Comparison of ENCODE assay signal across 8 cellular contexts in the genomic region with DNA sequence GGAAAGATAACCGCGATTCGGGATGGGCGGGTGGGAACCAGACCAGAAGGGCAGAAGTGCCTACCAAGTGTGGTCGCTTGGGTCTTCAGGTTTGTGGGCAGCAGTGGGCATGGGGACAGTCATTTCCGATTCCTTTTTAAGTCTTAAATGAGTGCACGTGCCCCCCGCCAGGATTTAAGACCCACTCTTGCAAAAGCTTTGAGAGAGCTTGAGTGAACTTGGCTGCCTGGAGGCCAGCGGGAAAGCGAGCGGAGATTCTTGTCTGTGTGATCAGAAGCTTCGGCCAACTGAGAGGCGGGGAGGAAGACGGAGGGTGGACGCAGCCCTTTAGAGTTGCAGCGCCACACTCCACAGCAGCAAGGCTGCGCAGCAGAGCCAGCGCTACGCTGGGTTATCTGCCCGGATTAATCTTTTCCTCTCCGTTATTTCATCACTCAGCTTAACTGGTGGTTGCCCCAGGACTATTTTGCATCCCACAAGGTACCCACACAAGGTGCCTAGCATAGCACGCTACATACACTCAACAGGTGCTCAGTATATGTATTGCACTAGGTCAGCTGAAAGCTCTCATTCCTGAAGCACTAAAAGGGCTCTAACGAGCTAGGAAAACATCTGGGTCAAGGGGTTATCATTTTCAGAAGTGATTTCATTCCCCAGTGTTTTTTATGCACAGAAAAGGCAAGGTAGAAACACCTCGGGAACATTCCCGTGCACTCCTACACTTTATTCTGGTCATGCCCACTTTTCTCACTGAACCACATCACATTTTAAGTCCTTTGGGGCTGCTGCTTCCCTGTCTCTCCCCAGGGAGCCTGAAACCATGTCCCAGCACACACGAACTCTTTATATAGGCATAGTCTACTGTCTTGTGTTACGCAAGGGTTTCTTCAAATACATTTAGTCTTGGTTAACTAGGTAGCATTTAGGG. TPM values are rescaled to one million over a fixed set of nuclear protein-coding genes. Genes with fewer than 3 reads are reported as not detected.
DNase-seq lines count a peak whose midpoint lies in the region; ATAC-seq, FAIRE-seq and TF ChIP-seq lines count a peak whose summit lies in the region.

No MANE protein-coding gene starts in this region.

- H3K36me3 ChIP-seq in heart left ventricle (no peaks in the 10 kb centered on the region), pancreas (no peaks in the 10 kb centered on the region)

- TF ChIP-seq CTCF in heart left ventricle (IDR thresholded peaks at IDR 0.05): peak in 2 of 12 donors; percentile 15 to 28
- no peak for TF ChIP-seq CTCF in pancreas (IDR thresholded peaks at IDR 0.05)

- peaks cover 0 to 31% (median 15%) of the 10 kb centered on the region in 12 donors for H3K4me1 ChIP-seq in heart left ventricle
- peaks cover 11 to 20% (median 14%) of the 10 kb centered on the region in 3 donors for H3K4me1 ChIP-seq in pancreas

- ATAC-seq in GM18870 (IDR thresholded peaks at IDR 0.05; ENCODE audit: unreplicated experiment): peak; percentile 34
- ATAC-seq in heart left ventricle: peak; percentile 60 to 76 (median 73)
- peak in 3 of 4 donors; percentile 63 to 73 (median 71) for ATAC-seq in pancreas
- ATAC-seq in HG03039 (IDR thresholded peaks at IDR 0.05; ENCODE audit: unreplicated experiment): no peak

- H3K4me3 ChIP-seq in heart left ventricle (peak overlapping the region; percentile 32 to 71 (median 62)), pancreas (peak overlapping the region in 2 of 4 donors; percentile 45 to 64)

- peak; percentile 54 for DNase-seq in AG08396 (ENCODE audit: low spot score)
- peak; percentile 46 for DNase-seq in NCI-H2227 (lab: John Stamatoyannopoulos, UW; ENCODE audit: unreplicated experiment)
- DNase-seq in activated effector memory CD4-positive, alpha-beta T cell treated with anti-CD3 and anti-CD28 coated beads, Interleukin-2, amount 50 U/mL, for 16 hours: peak; percentile 75
- DNase-seq in heart left ventricle: peak; percentile 41 to 72 (median 55)
- DNase-seq in pancreas: peak in 5 of 6 donors; percentile 7 to 62 (median 25)
- DNase-seq in RPMI8226: no peak

- H3K9me3 ChIP-seq in heart left ventricle (no peaks in the 10 kb centered on the region), pancreas (no peaks in the 10 kb centered on the region)

- intact Hi-C loops in heart left ventricle (cut with DNase I): loop anchor here in 2 of 10 donors (5.0 kb wide), 1 partner anchor 34 kb away; no protein-coding TSS in a partner anchor
- intact Hi-C loops in pancreas (cut with DNase I): no loop called here

- H3K27me3 ChIP-seq in heart left ventricle (peaks cover 0 to 22% (median 3%) of the 10 kb centered on the region in 9 donors), pancreas (peaks cover 0 to 16% (median 0%) of the 10 kb centered on the region in 4 donors)

- no peak for FAIRE-seq in pancreas (lab: Jason Lieb, UNC)

- 7 to 10% (median 9%) methylated on average over 23 to 27 of the region's 27 CpGs for WGBS in heart left ventricle, 4 donors
- 7% methylated on average over 27 of the region's 27 CpGs for WGBS in pancreas, 2 donors

- no peak for TF ChIP-seq POLR2A in heart left ventricle (IDR thresholded peaks at IDR 0.05)

- H3K27ac ChIP-seq in heart left ventricle (peak overlapping the region in 10 of 12 donors; percentile 54 to 81 (median 71)), pancreas (no peak overlapping the region)

RNA-seq across cellular contexts. Expression of gene BATF3, which starts 1.5 kb away (rescaled TPM):
- total RNA-seq in heart left ventricle (1 to 10 TPM in 4 of 9 donors, under 1 TPM in 4, not detected in 1; 0.50 to 8.9 (median 1.2) TPM), pancreas (1 to 10 TPM in 1 of 6 donors, under 1 TPM in 4, not detected in 1; 0.20 to 1.8 (median 0.73) TPM)
- polyA plus RNA-seq in heart left ventricle (1 to 10 TPM in 1 of 2 donors, under 1 TPM in 1; 0.69 to 1.4 TPM), pancreas (1 to 10 TPM; 1.6 to 3.1 TPM)

Comparison
In these comparisons a context has a peak if more than half of its experiments do, and no peak if none do; other contexts are left out.
1. H3K27ac ChIP-seq: peak in heart left ventricle (10 of 12); none in pancreas (0 of 4).